In the genomic region with DNA sequence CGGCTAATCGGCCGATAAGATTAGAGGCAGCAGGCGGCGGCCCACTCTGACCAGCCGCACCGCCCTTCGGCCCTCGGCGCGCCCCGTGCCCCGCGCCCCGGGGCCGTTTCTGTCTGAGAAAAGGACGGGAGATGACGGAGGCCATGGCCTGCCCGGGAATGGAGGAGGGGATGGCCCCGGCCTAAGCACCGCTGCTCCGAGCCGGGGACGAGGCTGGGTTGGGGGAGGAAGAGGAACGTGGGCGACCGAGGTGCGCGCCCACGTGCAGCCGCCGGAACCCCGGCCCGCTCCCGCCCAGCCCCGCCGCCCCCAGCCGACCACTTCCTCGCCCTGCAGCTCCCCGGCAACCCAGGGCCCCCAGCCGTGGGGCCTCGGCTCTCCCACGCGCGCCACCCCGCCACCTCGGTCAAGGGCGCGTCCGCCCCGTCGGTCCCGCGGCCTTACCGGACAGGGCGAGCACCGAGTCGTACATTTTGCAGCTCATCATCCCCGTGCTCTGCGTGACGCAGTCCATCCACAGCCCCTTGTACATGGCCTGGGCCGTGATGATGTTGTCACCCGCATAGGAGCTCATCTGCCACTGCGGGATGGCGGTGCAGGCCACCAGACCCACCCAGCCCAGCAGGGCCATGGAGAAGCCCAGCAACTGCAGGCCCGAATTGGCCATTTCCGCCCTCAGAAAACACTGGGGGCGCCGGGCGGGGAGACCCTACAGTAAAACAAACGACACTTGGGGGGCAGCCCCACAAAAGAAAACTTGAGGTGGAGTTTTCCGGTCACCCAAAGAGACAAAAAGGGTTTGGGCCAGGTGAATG, we compare ENCODE assay signal across 9 cellular contexts. TPM values are rescaled to one million over a fixed set of nuclear protein-coding genes. Genes with fewer than 3 reads are reported as not detected.
DNase-seq lines count a peak whose midpoint lies in the region; ATAC-seq and TF ChIP-seq lines count a peak whose summit lies in the region.
"Had no signal": no experiment of that assay in that cellular context is flagged by ENCODE, and none has a peak within 500 bp of the region (broad histone marks: within the 10 kb centered on the region; RNA-seq: fewer than 3 reads in every experiment).

No MANE protein-coding gene starts in this region.

- H3K4me1 ChIP-seq in Caco-2 (peaks cover 26% of the 10 kb centered on the region), esophagus (ENCODE audit: control insufficient read depth in 2 of 2, insufficient read depth in 2 of 2, low read length in 1 of 2) (no peaks in the 10 kb centered on the region)

- H3K36me3 ChIP-seq in Caco-2 (ENCODE audit: control insufficient read depth, insufficient read depth, low read length) (peaks cover 2% of the 10 kb centered on the region), esophagus (ENCODE audit: control insufficient read depth in 2 of 2, insufficient read depth in 2 of 2, low read length in 1 of 2) (peaks cover 8 to 12% of the 10 kb centered on the region in 2 donors)

- CTCF ChIA-PET in Caco-2 (lab: Charles Lee) = no interaction called here

- peaks cover 71% of the 10 kb centered on the region for H3K36me3 Mint-ChIP-seq in Caco-2 (ENCODE audit: insufficient read depth, unreplicated experiment)
- H3K36me3 Mint-ChIP-seq in nephron progenitor cell (ENCODE audit: low read depth) = peaks cover 30% of the 10 kb centered on the region

- H3K4me1 Mint-ChIP-seq in Caco-2 (ENCODE audit: low read depth, unreplicated experiment) (peaks cover 9% of the 10 kb centered on the region), nephron progenitor cell (peaks cover 22% of the 10 kb centered on the region)

- peak overlapping the region; percentile 98 for H3K4me3 ChIP-seq in Caco-2 (ENCODE audit: low read depth, low read length)
- peak overlapping the region; percentile 65 to 82 for H3K4me3 ChIP-seq in esophagus (ENCODE audit: low read depth in 1 of 2, low read length in 2 of 2)

- H3K27me3 ChIP-seq in Caco-2 (replicated peaks; ENCODE audit: control insufficient read depth, insufficient read depth, low read length) = no peaks in the 10 kb centered on the region
- H3K27me3 ChIP-seq in esophagus (ENCODE audit: control insufficient read depth in 1 of 2, insufficient read depth in 2 of 2, low read length in 2 of 2) = no peaks in the 10 kb centered on the region

- H3K27me3 Mint-ChIP-seq in Caco-2 (ENCODE audit: insufficient read depth, unreplicated experiment) (no peaks in the 10 kb centered on the region), nephron progenitor cell (ENCODE audit: low read depth, poor library complexity) (peaks cover 74% of the 10 kb centered on the region)

- H3K27ac ChIP-seq in VCaP (peak overlapping the region; percentile 91), esophagus (ENCODE audit: low read depth in 2 of 2, low read length in 1 of 2) (peak overlapping the region; percentile 87 to 88)
- H3K27ac ChIP-seq: HL-60 had no signal

- DNase-seq in Caco-2 (no peak), nephron progenitor cell (peak; percentile 25), KG1 (lab: John Stamatoyannopoulos, UW) (no peak), NCI-H510A (lab: John Stamatoyannopoulos, UW) (no peak)

- no peaks in the 10 kb centered on the region for H3K9me3 ChIP-seq in Caco-2
- H3K9me3 ChIP-seq in esophagus (ENCODE audit: control insufficient read depth in 2 of 2, insufficient read depth in 1 of 2, low read depth in 1 of 2, low read length in 1 of 2) = no peaks in the 10 kb centered on the region

- H3K4me3 Mint-ChIP-seq in Caco-2 (ENCODE audit: unreplicated experiment) (peak overlapping the region; percentile 99), nephron progenitor cell (peak overlapping the region; percentile 70)

- H3K9me3 Mint-ChIP-seq in Caco-2 (ENCODE audit: unreplicated experiment) (no peaks in the 10 kb centered on the region), nephron progenitor cell (no peaks in the 10 kb centered on the region)

- intact Hi-C loops in Caco-2 (cut with micrococcal nuclease; ENCODE audit: unreplicated experiment) = no loop called here

- ATAC-seq in HG02571 (IDR thresholded peaks at IDR 0.05; ENCODE audit: unreplicated experiment) (no peak), GM21390 (IDR thresholded peaks at IDR 0.05; ENCODE audit: unreplicated experiment) (no peak)

- POLR2A ChIA-PET in Caco-2 (lab: Charles Lee) = interaction anchor here (0.7 to 0.8 kb wide), 2 partner anchors 47 to 238 kb away, joined by 4 to 7 read pairs; no protein-coding TSS in a partner anchor

- TF ChIP-seq CTCF in Caco-2 (IDR thresholded peaks at IDR 0.05; ENCODE audit: insufficient read depth in 1 of 2, low read depth in 1 of 2, low read length in 1 of 2, severe bottlenecking in 1 of 2, unreplicated experiment in 1 of 2) (no peak), VCaP (conservative IDR thresholded peaks at IDR 0.05) (no peak), nephron progenitor cell (IDR thresholded peaks at IDR 0.05) (no peak)

- H3K27ac Mint-ChIP-seq in Caco-2 (ENCODE audit: unreplicated experiment) (peak overlapping the region; percentile 97), nephron progenitor cell (no peak overlapping the region)

- 11% methylated on average over 41 to 72 of the region's 72 CpGs for WGBS in esophagus, 2 donors

- TSS peak; percentile 65 for BruUV-seq in Caco-2 (replicated peaks; lab: Mats Ljungman, UMichigan)

RNA-seq across cellular contexts. Expression of gene CLDN7, which starts 0.7 kb away (rescaled TPM):
- total RNA-seq in Caco-2 (2022) = 111 and 115 TPM in 2 replicates
- polyA plus RNA-seq in esophagus = 100 to 1,000 TPM; 271 to 275 TPM

RNA-seq across cellular contexts. Expression of gene ELP5, which starts 9.6 kb away (rescaled TPM):
- total RNA-seq in Caco-2 (2022) = 43.2 and 43.3 TPM in 2 replicates
- 10 to 100 TPM; 14.7 to 39.0 TPM for polyA plus RNA-seq in esophagus

RNA-seq across cellular contexts. Expression of gene CTDNEP1, which starts 10.1 kb away (rescaled TPM):
- 68.6 and 71.1 TPM in 2 replicates for total RNA-seq in Caco-2 (2022)
- 10 to 100 TPM; 42.4 to 58.5 TPM for polyA plus RNA-seq in esophagus

RNA-seq across cellular contexts. Expression of gene GABARAP, which starts 19.3 kb away (rescaled TPM):
- 129 and 140 TPM in 2 replicates for total RNA-seq in Caco-2 (2022)
- polyA plus RNA-seq in esophagus = 100 to 1,000 TPM; 354 to 393 TPM

RNA-seq across cellular contexts. Expression of gene SLC2A4, which starts 19.9 kb away (rescaled TPM):
- 0.35 and 0.88 TPM in 2 replicates for total RNA-seq in Caco-2 (2022)
- polyA plus RNA-seq in esophagus = 1 to 10 TPM; 5.4 to 7.6 TPM
